20 cellular contexts compared by ENCODE assay signal in the genomic region with DNA sequence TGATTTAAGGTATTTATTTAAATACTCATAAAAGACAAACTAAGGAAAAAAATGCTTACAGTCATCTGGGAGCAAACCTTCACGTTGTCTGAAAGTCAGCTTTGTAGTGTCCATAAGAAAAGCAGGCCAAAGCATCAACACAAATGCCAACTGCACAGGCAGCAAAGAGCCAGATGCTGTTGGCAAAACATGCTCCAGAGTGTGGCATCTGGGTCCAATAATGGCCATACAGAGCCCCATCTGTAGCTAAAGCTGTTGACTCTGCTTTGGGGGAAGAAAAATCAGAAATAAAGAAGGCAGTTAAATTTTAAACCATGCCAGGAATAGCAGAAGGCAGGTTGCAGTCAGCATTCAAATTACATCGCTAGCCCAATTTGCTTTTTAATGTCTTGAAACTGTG.
"Had no signal": no experiment of that assay in that cellular context is flagged by ENCODE, and none has a peak within 500 bp of the region (broad histone marks: within the 10 kb centered on the region; RNA-seq: fewer than 3 reads in every experiment).

No MANE protein-coding gene starts in this region.

- H3K4me1 Mint-ChIP-seq: activated B cell treated with CpG ODN at 0.5 μM for 24 hours; activated naive CD8-positive, alpha-beta T cell treated with anti-CD3 and anti-CD28 coated beads for 36 hours; immature natural killer cell; memory B cell; naive B cell; stimulated activated naive CD8-positive, alpha-beta T cell treated with anti-CD3 and anti-CD28 coated beads, Interleukin-15, amount 100 ng/mL, for 72 hours had no signal

- H3K9me3 Mint-ChIP-seq: activated naive CD8-positive, alpha-beta T cell treated with anti-CD3 and anti-CD28 coated beads for 36 hours; memory B cell had no signal

- ATAC-seq: gastroesophageal sphincter; heart right ventricle; left ventricle myocardium superior; mucosa of descending colon; pancreas; right lobe of liver; stimulated activated naive CD8-positive, alpha-beta T cell treated with anti-CD3 and anti-CD28 coated beads, Interleukin-15, amount 100 ng/mL, for 72 hours had no signal

- H3K27me3 Mint-ChIP-seq: activated B cell treated with CpG ODN at 0.5 μM for 24 hours; activated CD4-positive, alpha-beta memory T cell treated with anti-CD3 and anti-CD28 coated beads for 36 hours; activated naive CD8-positive, alpha-beta T cell treated with anti-CD3 and anti-CD28 coated beads for 36 hours; memory B cell; naive B cell; stimulated activated naive CD8-positive, alpha-beta T cell treated with anti-CD3 and anti-CD28 coated beads, Interleukin-15, amount 100 ng/mL, for 72 hours had no signal

- H3K27ac Mint-ChIP-seq: activated B cell treated with CpG ODN at 0.5 μM for 24 hours; activated CD4-positive, alpha-beta memory T cell treated with anti-CD3 and anti-CD28 coated beads for 36 hours; activated naive CD8-positive, alpha-beta T cell treated with anti-CD3 and anti-CD28 coated beads for 36 hours; immature natural killer cell; memory B cell; naive B cell; stimulated activated naive CD8-positive, alpha-beta T cell treated with anti-CD3 and anti-CD28 coated beads, Interleukin-15, amount 100 ng/mL, for 72 hours had no signal

- H3K36me3 Mint-ChIP-seq: activated CD4-positive, alpha-beta memory T cell treated with anti-CD3 and anti-CD28 coated beads for 36 hours; activated naive CD8-positive, alpha-beta T cell treated with anti-CD3 and anti-CD28 coated beads for 36 hours; immature natural killer cell; memory B cell; naive B cell had no signal

- H3K4me3 Mint-ChIP-seq: activated B cell treated with CpG ODN at 0.5 μM for 24 hours; activated CD4-positive, alpha-beta memory T cell treated with anti-CD3 and anti-CD28 coated beads for 36 hours; activated naive CD8-positive, alpha-beta T cell treated with anti-CD3 and anti-CD28 coated beads for 36 hours; immature natural killer cell; memory B cell; naive B cell; stimulated activated naive CD8-positive, alpha-beta T cell treated with anti-CD3 and anti-CD28 coated beads, Interleukin-15, amount 100 ng/mL, for 72 hours had no signal

- DNase-seq: activated B cell treated with CpG ODN at 0.5 μM for 24 hours; activated CD4-positive, alpha-beta memory T cell treated with anti-CD3 and anti-CD28 coated beads for 36 hours; activated CD4-positive, alpha-beta T cell treated with anti-CD3 and anti-CD28 coated beads for 4 hours; activated naive CD8-positive, alpha-beta T cell treated with anti-CD3 and anti-CD28 coated beads for 36 hours; amniotic stem cell; effector CD4-positive, alpha-beta T cell; heart right ventricle; immature natural killer cell; kidney glomerular epithelial cell; left ventricle myocardium superior; mucosa of descending colon; naive B cell; pancreas; right lobe of liver; small intestine; stimulated activated CD4-positive, alpha-beta T cell treated with anti-CD3 and anti-CD28 coated beads, Interleukin-4, amount 100 ng/mL, for 1 hour; stimulated activated naive CD8-positive, alpha-beta T cell treated with anti-CD3 and anti-CD28 coated beads, Interleukin-15, amount 100 ng/mL, for 72 hours; trophoblast cell had no signal
